ENCODE assay signal across 11 cellular contexts in genomic region chr17:40326832-40327199, GRCh38. TPM values are rescaled to one million over a fixed set of nuclear protein-coding genes. Genes with fewer than 3 reads are reported as not detected.
DNase-seq lines count a peak whose midpoint lies in the region; ATAC-seq and TF ChIP-seq lines count a peak whose summit lies in the region.
"Had no signal": no experiment of that assay in that cellular context is flagged by ENCODE, and none has a peak within 500 bp of the region (broad histone marks: within the 10 kb centered on the region; RNA-seq: fewer than 3 reads in every experiment).

No MANE protein-coding gene starts in this region.

- peak overlapping the region; percentile 62; the same call in 1 of the 2 replicates for H3K9ac ChIP-seq in MM.1S (ENCODE audit: low read length)
- H3K9ac ChIP-seq in endodermal cell (ENCODE audit: extremely low read depth, low read length, poor library complexity, severe bottlenecking): peak overlapping the region; percentile 13
- no peak overlapping the region for H3K9ac ChIP-seq in parathyroid adenoma

- H3K9me2 ChIP-seq in MM.1S (replicated peaks; ENCODE audit: insufficient read depth, low read length): no peaks in the 10 kb centered on the region

- 80% methylated on average over 1 of the region's 1 CpG; no CpG with 5 or more reads in 1 of the 2 experiments for WGBS in endodermal cell (ENCODE audit: insufficient coverage in 1 of 2, insufficient read length in 1 of 2), 2 experiments

- H3K4me2 ChIP-seq in MM.1S (ENCODE audit: low read depth, low read length): peak overlapping the region; percentile 90
- H3K4me2 ChIP-seq in parathyroid adenoma (ENCODE audit: low read length): no peak overlapping the region

- H3K79me2 ChIP-seq in MM.1S (ENCODE audit: low read length) (peaks cover 97% of the 10 kb centered on the region), parathyroid adenoma (peaks cover 23% of the 10 kb centered on the region)

- H2AFZ ChIP-seq in MM.1S (ENCODE audit: low read length) (no peak overlapping the region), parathyroid adenoma (no peak overlapping the region)

- peak overlapping the region; percentile 93 to 99 (median 96) for H3K4me3 Mint-ChIP-seq in CD4-positive, CD25-positive, alpha-beta regulatory T cell
- H3K4me3 Mint-ChIP-seq in endodermal cell (no peak overlapping the region), mesothelial cell of epicardium (no peak overlapping the region)
- H3K4me3 Mint-ChIP-seq: neural crest cell had no signal

- H3K4me1 ChIP-seq in CD4-positive, CD25-positive, alpha-beta regulatory T cell (ENCODE audit: control insufficient read depth, insufficient read depth, low read length, poor library complexity, severe bottlenecking): peaks cover 98% of the 10 kb centered on the region
- peaks cover 50% of the 10 kb centered on the region for H3K4me1 ChIP-seq in MM.1S (ENCODE audit: low read length)
- peaks cover 12% of the 10 kb centered on the region for H3K4me1 ChIP-seq in endodermal cell (ENCODE audit: control insufficient read depth, insufficient read depth, low read length)
- peaks cover 49% of the 10 kb centered on the region for H3K4me1 ChIP-seq in parathyroid adenoma

- H3K27me3 ChIP-seq in CD4-positive, CD25-positive, alpha-beta regulatory T cell (ENCODE audit: control insufficient read depth, insufficient read depth, low read length): no peaks in the 10 kb centered on the region
- H3K27me3 ChIP-seq in MM.1S (replicated peaks; ENCODE audit: insufficient read depth, low read length) (no peaks in the 10 kb centered on the region), endodermal cell (ENCODE audit: control insufficient read depth, insufficient read depth, low read length, poor library complexity, severe bottlenecking) (no peaks in the 10 kb centered on the region), parathyroid adenoma (ENCODE audit: control insufficient read depth, insufficient read depth, low read length) (no peaks in the 10 kb centered on the region)

- peaks cover 0 to 7% (median 0%) of the 10 kb centered on the region in 7 donors for H3K9me3 Mint-ChIP-seq in CD4-positive, CD25-positive, alpha-beta regulatory T cell
- H3K9me3 Mint-ChIP-seq in endodermal cell (no peaks in the 10 kb centered on the region), mesothelial cell of epicardium (no peaks in the 10 kb centered on the region)
- H3K9me3 Mint-ChIP-seq: neural crest cell had no signal

- peaks cover 38% of the 10 kb centered on the region for H4K20me1 ChIP-seq in MM.1S (ENCODE audit: insufficient read depth, low read length)

- H3K27ac ChIP-seq in CD4-positive, CD25-positive, alpha-beta regulatory T cell (ENCODE audit: insufficient read depth, low read length, poor library complexity, severe bottlenecking): peak overlapping the region; percentile 99
- H3K27ac ChIP-seq in MM.1S (ENCODE audit: low read length): peak overlapping the region; percentile 88; the same call in 1 of the 2 replicates
- no peak overlapping the region for H3K27ac ChIP-seq in endodermal cell (ENCODE audit: low read depth, low read length)
- H3K27ac ChIP-seq in parathyroid adenoma: peak overlapping the region; percentile 60

- H3K4me3 ChIP-seq in CD4-positive, CD25-positive, alpha-beta regulatory T cell (ENCODE audit: low read depth, low read length): peak overlapping the region; percentile 81
- peak overlapping the region; percentile 33 for H3K4me3 ChIP-seq in MM.1S (ENCODE audit: low read length)
- no peak overlapping the region for H3K4me3 ChIP-seq in endodermal cell (ENCODE audit: low read length)
- no peak overlapping the region for H3K4me3 ChIP-seq in parathyroid adenoma (ENCODE audit: low read depth, low read length)

- H3F3A ChIP-seq in MM.1S (ENCODE audit: insufficient read depth, low read length): peaks cover 40% of the 10 kb centered on the region

- no peak for DNase-seq in CD4-positive, CD25-positive, alpha-beta regulatory T cell
- DNase-seq in MM.1S (no peak), endodermal cell (no peak), mesothelial cell of epicardium (ENCODE audit: low spot score in 2 of 2, unreplicated experiment in 2 of 2) (no peak), AG08396 (ENCODE audit: low spot score) (no peak)
- DNase-seq: DMS79, NCI-H524 had no signal

- H3K27ac Mint-ChIP-seq in CD4-positive, CD25-positive, alpha-beta regulatory T cell: peak overlapping the region; percentile 96 to 100 (median 100)
- no peak overlapping the region for H3K27ac Mint-ChIP-seq in endodermal cell
- no peak overlapping the region for H3K27ac Mint-ChIP-seq in mesothelial cell of epicardium

- H3K36me3 ChIP-seq in CD4-positive, CD25-positive, alpha-beta regulatory T cell (ENCODE audit: control insufficient read depth, insufficient read depth, low read length): peaks cover 12% of the 10 kb centered on the region
- H3K36me3 ChIP-seq in MM.1S (replicated peaks; ENCODE audit: insufficient read depth, low read length) (peaks cover 6% of the 10 kb centered on the region), endodermal cell (ENCODE audit: control insufficient read depth, insufficient read depth, low read length) (no peaks in the 10 kb centered on the region), parathyroid adenoma (ENCODE audit: control insufficient read depth, insufficient read depth, low read length) (no peaks in the 10 kb centered on the region)

- ATAC-seq in CD4-positive, CD25-positive, alpha-beta regulatory T cell (ENCODE audit: low read depth in 2 of 2): no peak
- no peak for ATAC-seq in GM19463 (IDR thresholded peaks at IDR 0.05; ENCODE audit: unreplicated experiment)
- no peak for ATAC-seq in HG03108 (IDR thresholded peaks at IDR 0.05; ENCODE audit: unreplicated experiment)

- peaks cover 14 to 95% (median 73%) of the 10 kb centered on the region in 4 donors for H3K4me1 Mint-ChIP-seq in CD4-positive, CD25-positive, alpha-beta regulatory T cell
- H3K4me1 Mint-ChIP-seq in endodermal cell (peaks cover 29% of the 10 kb centered on the region), mesothelial cell of epicardium (peaks cover 39% of the 10 kb centered on the region)

- peaks cover 8% of the 10 kb centered on the region for H3K36me3 Mint-ChIP-seq in CD4-positive, CD25-positive, alpha-beta regulatory T cell
- peaks cover 7% of the 10 kb centered on the region for H3K36me3 Mint-ChIP-seq in endodermal cell (ENCODE audit: low read depth)
- peaks cover 10% of the 10 kb centered on the region for H3K36me3 Mint-ChIP-seq in mesothelial cell of epicardium

- no peaks in the 10 kb centered on the region for H3K9me3 ChIP-seq in CD4-positive, CD25-positive, alpha-beta regulatory T cell (ENCODE audit: control insufficient read depth in 2 of 2, low read length in 2 of 2)
- no peaks in the 10 kb centered on the region for H3K9me3 ChIP-seq in MM.1S (replicated peaks; ENCODE audit: insufficient read depth, low read length)
- H3K9me3 ChIP-seq in endodermal cell (ENCODE audit: control insufficient read depth, low read length): no peaks in the 10 kb centered on the region
- no peaks in the 10 kb centered on the region for H3K9me3 ChIP-seq in parathyroid adenoma (ENCODE audit: control insufficient read depth, low read length)

- peaks cover 23% of the 10 kb centered on the region for H3K27me3 Mint-ChIP-seq in CD4-positive, CD25-positive, alpha-beta regulatory T cell
- H3K27me3 Mint-ChIP-seq in endodermal cell (ENCODE audit: insufficient read depth) (no peaks in the 10 kb centered on the region), mesothelial cell of epicardium (ENCODE audit: low read depth) (no peaks in the 10 kb centered on the region)

- TF ChIP-seq CTCF in MM.1S (IDR thresholded peaks at IDR 0.05; ENCODE audit: low read length): no peak
- TF ChIP-seq CTCF in endodermal cell (conservative IDR thresholded peaks at IDR 0.05): no peak
- TF ChIP-seq CTCF in parathyroid adenoma (IDR thresholded peaks at IDR 0.05): no peak
- TF ChIP-seq CTCF in mesothelial cell of epicardium (IDR thresholded peaks at IDR 0.05; ENCODE audit: unreplicated experiment): no peak

RNA-seq across cellular contexts. Expression of gene RARA, which starts 17.8 kb away (rescaled TPM):
- total RNA-seq in CD4-positive, CD25-positive, alpha-beta regulatory T cell: 126 TPM
- polyA plus RNA-seq in CD4-positive, CD25-positive, alpha-beta regulatory T cell: 10 to 100 TPM in 3 of 4 donors, 1 to 10 TPM in 1; 7.3 to 14.5 (median 12.6) TPM
- total RNA-seq in endodermal cell: 10 to 100 TPM; 22.7 to 27.6 TPM
- 51.2 TPM for polyA plus RNA-seq in endodermal cell (2013, experiment 1 of 2)
- 49.4 TPM for polyA plus RNA-seq in endodermal cell (2013, experiment 2 of 2)
- total RNA-seq in mesothelial cell of epicardium: 74.0 to 80.8 TPM (median 79.6 TPM) in 3 replicates

RNA-seq across cellular contexts. Expression of gene GJD3, which starts 37.7 kb away (rescaled TPM):
- total RNA-seq in CD4-positive, CD25-positive, alpha-beta regulatory T cell: not detected
- not detected for polyA plus RNA-seq in CD4-positive, CD25-positive, alpha-beta regulatory T cell
- total RNA-seq in endodermal cell (not detected), mesothelial cell of epicardium (0.27 TPM in 1 of 3 replicates, not detected in the others)
- not detected for polyA plus RNA-seq in endodermal cell (2013, experiment 1 of 2)
- polyA plus RNA-seq in endodermal cell (2013, experiment 2 of 2): not detected
- total RNA-seq: neural crest cell had no signal

RNA-seq across cellular contexts. Expression of gene CDC6, which starts 39.1 kb away (rescaled TPM):
- 5.7 TPM for total RNA-seq in CD4-positive, CD25-positive, alpha-beta regulatory T cell
- 1 to 10 TPM in 2 of 4 donors, under 1 TPM in 1, not detected in 1; 0.59 to 1.7 (median 1.1) TPM for polyA plus RNA-seq in CD4-positive, CD25-positive, alpha-beta regulatory T cell
- total RNA-seq in endodermal cell: 10 to 100 TPM; 88.4 to 95.4 TPM
- polyA plus RNA-seq in endodermal cell (2013, experiment 1 of 2): 37.8 TPM
- 33.8 TPM for polyA plus RNA-seq in endodermal cell (2013, experiment 2 of 2)
- total RNA-seq in mesothelial cell of epicardium: 16.4 to 18.9 TPM (median 16.8 TPM) in 3 replicates

Comparison
In these comparisons a context has a peak if more than half of its experiments do, and no peak if none do; other contexts are left out.
1. H3K4me3 ChIP-seq: peak in CD4-positive, CD25-positive, alpha-beta regulatory T cell (single experiment) and MM.1S (single experiment); none in endodermal cell (single experiment) and parathyroid adenoma (single experiment).
2. H3K27ac Mint-ChIP-seq: peak in CD4-positive, CD25-positive, alpha-beta regulatory T cell (3 of 3); none in endodermal cell (single experiment) and mesothelial cell of epicardium (single experiment).
3. H3K4me3 Mint-ChIP-seq: peak in CD4-positive, CD25-positive, alpha-beta regulatory T cell (4 of 4); none in endodermal cell (single experiment) and mesothelial cell of epicardium (single experiment).